Comparison of ENCODE assay signal across 35 cellular contexts in genomic region chr10:85959239-85959638, GRCh38.
"Had no signal": no experiment of that assay in that cellular context is flagged by ENCODE, and none has a peak within 500 bp of the region (broad histone marks: within the 10 kb centered on the region; RNA-seq: fewer than 3 reads in every experiment).

No MANE protein-coding gene starts in this region.

- DNase-seq: activated B cell treated with CpG ODN at 0.5 μM for 24 hours; activated CD4-positive, alpha-beta memory T cell treated with anti-CD3 and anti-CD28 coated beads for 36 hours; activated CD4-positive, alpha-beta T cell treated with anti-CD3 and anti-CD28 coated beads for 4 hours; activated CD4-positive, alpha-beta T cell treated with anti-CD3 and anti-CD28 coated beads, Interleukin-2, amount 10 ng/mL, durations not matched to agents 24 days and 14 days; activated CD4-positive, alpha-beta T cell treated with anti-CD3 and anti-CD28 coated beads, Interleukin-2, amount 50 U/mL, for 1 hour; activated CD4-positive, alpha-beta T cell treated with anti-CD3 and anti-CD28 coated beads, Interleukin-2, amount 50 U/mL, for 4 hours; activated CD4-positive, CD25-positive, alpha-beta regulatory T cell treated with anti-CD3 and anti-CD28 coated beads, Interleukin-2, amount 50 U/mL, for 72 hours; activated CD8-positive, alpha-beta memory T cell treated with anti-CD3 and anti-CD28 coated beads, Interleukin-2, amount 50 U/mL, for 4 hours; activated CD8-positive, alpha-beta T cell treated with anti-CD3 and anti-CD28 coated beads for 36 hours; activated effector memory CD4-positive, alpha-beta T cell treated with Interleukin-2 at 50 U/mL for 16 hours; activated gamma-delta T cell; activated naive CD4-positive, alpha-beta T cell treated with anti-CD3 and anti-CD28 coated beads, Interleukin-2, amount 10 ng/mL, durations not matched to agents 7 days and 5 days; activated naive CD4-positive, alpha-beta T cell treated with Interleukin-2 at 50 U/mL for 16 hours; activated naive CD8-positive, alpha-beta T cell treated with anti-CD3 and anti-CD28 coated beads, Interleukin-2, amount 10 ng/mL, durations not matched to agents 7 days and 5 days; activated naive CD8-positive, alpha-beta T cell treated with anti-CD3 and anti-CD28 coated beads, Interleukin-2, amount 50 U/mL, for 24 hours; activated T-cell treated with anti-CD3 and anti-CD28 coated beads for 4 hours; activated T-cell treated with anti-CD3 and anti-CD28 coated beads, Interleukin-2, amount 50 U/mL, for 1 hour; activated T-cell treated with anti-CD3 and anti-CD28 coated beads, Interleukin-2, amount 50 U/mL, for 48 hours; amygdala; anterior cingulate cortex; caudate nucleus; cerebellar nuclear complex; T-helper 1 cell; T-helper 2 cell; T-helper 9 cell had no signal

- H3K27ac ChIP-seq: ascending aorta, cardiac muscle cell, VCaP had no signal

- H3K4me1 ChIP-seq: ascending aorta had no signal

- H3K36me3 Mint-ChIP-seq: activated naive CD4-positive, alpha-beta T cell treated with anti-CD3 and anti-CD28 coated beads, Interleukin-2, amount 10 ng/mL, durations not matched to agents 7 days and 5 days; activated naive CD4-positive, alpha-beta T cell treated with anti-CD3 and anti-CD28 coated beads, Interleukin-2, amount 50 U/mL, for 24 hours; activated naive CD8-positive, alpha-beta T cell; activated naive CD8-positive, alpha-beta T cell treated with anti-CD3 and anti-CD28 coated beads, Interleukin-2, amount 10 ng/mL, durations not matched to agents 7 days and 5 days; brain had no signal

- H3K4me3 ChIP-seq: ascending aorta, cardiac muscle cell had no signal

- H3K9me3 ChIP-seq: ascending aorta had no signal

- H3K4me3 Mint-ChIP-seq: activated B cell treated with CpG ODN at 0.5 μM for 24 hours; activated CD4-positive, alpha-beta memory T cell treated with anti-CD3 and anti-CD28 coated beads for 36 hours; activated CD4-positive, alpha-beta T cell treated with anti-CD3 and anti-CD28 coated beads, Interleukin-2, amount 10 ng/mL, durations not matched to agents 24 days and 14 days; activated CD8-positive, alpha-beta T cell treated with anti-CD3 and anti-CD28 coated beads for 36 hours; activated naive CD4-positive, alpha-beta T cell treated with anti-CD3 and anti-CD28 coated beads, Interleukin-2, amount 10 ng/mL, durations not matched to agents 7 days and 5 days; activated naive CD4-positive, alpha-beta T cell treated with anti-CD3 and anti-CD28 coated beads, Interleukin-2, amount 50 U/mL, for 24 hours; activated naive CD8-positive, alpha-beta T cell; activated naive CD8-positive, alpha-beta T cell treated with anti-CD3 and anti-CD28 coated beads, Interleukin-2, amount 10 ng/mL, durations not matched to agents 7 days and 5 days; activated naive CD8-positive, alpha-beta T cell treated with anti-CD3 and anti-CD28 coated beads, Interleukin-2, amount 50 U/mL, for 24 hours; brain; central memory CD8-positive, alpha-beta T cell; T-helper 1 cell treated with Interleukin-12 subunit alpha and Interleukin-12 subunit beta and Interleukin-4 antibody, amounts not matched to agents 30 μg/mL and 1 μg/mL, for 36 hours; T-helper 2 cell treated with Interferon-gamma antibody and Interleukin-4, amounts not matched to agents 5 μg/mL and 100 μg/mL, for 36 hours had no signal

- H3K27me3 Mint-ChIP-seq: activated naive CD4-positive, alpha-beta T cell treated with anti-CD3 and anti-CD28 coated beads, Interleukin-2, amount 10 ng/mL, durations not matched to agents 7 days and 5 days had no signal

- H3K27ac Mint-ChIP-seq: activated B cell treated with CpG ODN at 0.5 μM for 24 hours; activated CD4-positive, alpha-beta memory T cell treated with anti-CD3 and anti-CD28 coated beads for 36 hours; activated CD4-positive, alpha-beta T cell treated with anti-CD3 and anti-CD28 coated beads, Interleukin-2, amount 10 ng/mL, durations not matched to agents 24 days and 14 days; activated CD8-positive, alpha-beta T cell treated with anti-CD3 and anti-CD28 coated beads for 36 hours; activated naive CD4-positive, alpha-beta T cell treated with anti-CD3 and anti-CD28 coated beads, Interleukin-2, amount 10 ng/mL, durations not matched to agents 7 days and 5 days; activated naive CD4-positive, alpha-beta T cell treated with anti-CD3 and anti-CD28 coated beads, Interleukin-2, amount 50 U/mL, for 24 hours; activated naive CD8-positive, alpha-beta T cell; activated naive CD8-positive, alpha-beta T cell treated with anti-CD3 and anti-CD28 coated beads, Interleukin-2, amount 10 ng/mL, durations not matched to agents 7 days and 5 days; activated naive CD8-positive, alpha-beta T cell treated with anti-CD3 and anti-CD28 coated beads, Interleukin-2, amount 50 U/mL, for 24 hours; activated T-helper 2 cell treated with anti-CD3 and anti-CD28 coated beads, Interferon-gamma antibody, Interleukin-2, Interleukin-4, amounts not matched to agents 10 μg/mL and 5 μg/mL and 100 μg/mL, durations not matched to agents 14 hours and 24 hours and 36 hours; brain; T-helper 1 cell treated with Interleukin-12 subunit alpha and Interleukin-12 subunit beta and Interleukin-4 antibody, amounts not matched to agents 30 μg/mL and 1 μg/mL, for 36 hours; T-helper 2 cell treated with Interferon-gamma antibody and Interleukin-4, amounts not matched to agents 5 μg/mL and 100 μg/mL, for 36 hours had no signal

- H3K36me3 ChIP-seq: ascending aorta, cardiac muscle cell had no signal

- H3K27me3 ChIP-seq: ascending aorta, cardiac muscle cell had no signal

- H3K4me1 Mint-ChIP-seq: activated B cell treated with CpG ODN at 0.5 μM for 24 hours; activated CD4-positive, alpha-beta T cell treated with anti-CD3 and anti-CD28 coated beads, Interleukin-2, amount 10 ng/mL, durations not matched to agents 24 days and 14 days; activated naive CD4-positive, alpha-beta T cell treated with anti-CD3 and anti-CD28 coated beads, Interleukin-2, amount 10 ng/mL, durations not matched to agents 7 days and 5 days; activated naive CD4-positive, alpha-beta T cell treated with anti-CD3 and anti-CD28 coated beads, Interleukin-2, amount 50 U/mL, for 24 hours; activated naive CD8-positive, alpha-beta T cell treated with anti-CD3 and anti-CD28 coated beads, Interleukin-2, amount 10 ng/mL, durations not matched to agents 7 days and 5 days; activated naive CD8-positive, alpha-beta T cell treated with anti-CD3 and anti-CD28 coated beads, Interleukin-2, amount 50 U/mL, for 24 hours; brain; central memory CD8-positive, alpha-beta T cell had no signal

- H3K9me3 Mint-ChIP-seq: activated naive CD4-positive, alpha-beta T cell treated with anti-CD3 and anti-CD28 coated beads, Interleukin-2, amount 10 ng/mL, durations not matched to agents 7 days and 5 days; activated naive CD8-positive, alpha-beta T cell treated with anti-CD3 and anti-CD28 coated beads, Interleukin-2, amount 10 ng/mL, durations not matched to agents 7 days and 5 days; activated T-helper 2 cell treated with anti-CD3 and anti-CD28 coated beads, Interferon-gamma antibody, Interleukin-2, Interleukin-4, amounts not matched to agents 10 μg/mL and 5 μg/mL and 100 μg/mL, durations not matched to agents 14 hours and 24 hours and 36 hours had no signal
